In the genomic region with DNA sequence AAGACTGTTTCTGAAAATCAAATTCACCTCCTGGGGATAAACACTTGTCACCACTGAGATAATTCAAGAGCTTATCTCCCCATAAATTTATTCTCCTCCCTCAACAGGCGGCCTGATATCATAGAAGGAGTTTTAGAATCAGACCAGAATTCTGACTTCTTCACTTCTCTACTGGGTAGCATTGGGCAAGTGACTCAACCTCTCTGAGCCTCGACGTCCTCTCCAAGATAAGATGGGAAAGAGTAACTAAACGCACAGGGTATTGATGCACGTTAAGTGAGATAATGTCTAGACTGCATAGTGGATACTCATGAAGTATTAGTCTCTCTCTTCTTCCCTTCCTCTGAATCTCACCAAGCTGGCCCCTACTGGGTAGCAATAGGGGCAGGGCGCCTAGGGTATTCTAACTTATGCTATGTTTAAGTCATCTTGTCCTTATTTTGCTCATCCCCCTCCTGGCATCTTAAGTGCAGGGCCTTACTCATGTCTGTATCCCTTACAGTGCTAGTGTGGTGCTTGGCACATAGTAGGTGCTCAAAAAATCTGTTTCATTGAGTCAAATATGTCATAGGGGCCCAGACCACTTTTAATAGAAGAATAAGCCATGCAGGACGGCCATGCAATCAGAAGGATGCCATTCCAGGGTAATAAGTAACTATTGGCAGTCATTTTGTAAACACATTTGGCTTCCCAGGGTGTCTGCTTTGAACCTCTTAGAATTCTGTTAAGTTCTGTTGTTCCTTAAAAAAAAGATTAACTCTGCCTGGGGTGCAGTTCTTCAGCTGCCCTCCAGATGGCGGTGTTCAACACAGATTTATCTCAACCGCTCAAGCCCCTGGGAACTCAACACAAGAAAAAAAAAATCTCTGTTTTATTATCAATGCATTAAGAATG, we compare ENCODE assay signal across 9 cellular contexts.
A peak's percentile ranks its signal among the peaks of the same experiment; 100 is the strongest.
DNase-seq lines count a peak whose midpoint lies in the region; ATAC-seq and TF ChIP-seq lines count a peak whose summit lies in the region.
"Had no signal": no experiment of that assay in that cellular context is flagged by ENCODE, and none has a peak within 500 bp of the region (broad histone marks: within the 10 kb centered on the region; RNA-seq: fewer than 3 reads in every experiment).

No MANE protein-coding gene starts in this region.

- H3K4me1 Mint-ChIP-seq in activated CD4-positive, alpha-beta T cell treated with anti-CD3 and anti-CD28 coated beads, Interleukin-2, amount 10 ng/mL, durations not matched to agents 7 days and 5 days: no peaks in the 10 kb centered on the region

- H3K4me1 ChIP-seq in A673 (ENCODE audit: insufficient read depth, low read length, poor library complexity, severe bottlenecking): no peaks in the 10 kb centered on the region

- H3K27me3 Mint-ChIP-seq in activated CD4-positive, alpha-beta T cell treated with anti-CD3 and anti-CD28 coated beads, Interleukin-2, amount 10 ng/mL, durations not matched to agents 7 days and 5 days: peaks cover 7% of the 10 kb centered on the region

- H3K36me3 ChIP-seq in A673 (ENCODE audit: insufficient read depth, low read length, poor library complexity, severe bottlenecking): no peaks in the 10 kb centered on the region

- TF ChIP-seq CTCF in A673 (conservative IDR thresholded peaks at IDR 0.05; ENCODE audit: low read depth, low read length) (peak; percentile 72), fibroblast of pulmonary artery (IDR thresholded peaks at IDR 0.05; ENCODE audit: low read length, missing control alignments) (peak; percentile 95)

- POLR2A ChIA-PET in A673 (lab: Charles Lee; ENCODE audit: low non-redundant PET): no interaction called here
- POLR2A ChIA-PET in activated CD4-positive, alpha-beta T cell treated with anti-CD3 and anti-CD28 coated beads, Interleukin-2, amount 10 ng/mL, durations not matched to agents 7 days and 5 days (lab: Charles Lee): no interaction called here

- H3K9me3 ChIP-seq in A673 (ENCODE audit: low read depth, low read length, poor library complexity, severe bottlenecking): no peaks in the 10 kb centered on the region

- DNase-seq in A673 (ENCODE audit: low spot score) (peak; percentile 50), GM03348 (ENCODE audit: low spot score) (peak; percentile 78), NCI-H1930 (lab: John Stamatoyannopoulos, UW) (peak; percentile 18 to 25), fibroblast of pulmonary artery (ENCODE audit: low read depth) (peak; percentile 76), non-pigmented ciliary epithelial cell (ENCODE audit: low read depth) (peak; percentile 11), GDM1 (lab: John Stamatoyannopoulos, UW) (no peak)
- peak; percentile 49 for DNase-seq in activated CD4-positive, alpha-beta T cell treated with anti-CD3 and anti-CD28 coated beads, Interleukin-2, amount 10 ng/mL, durations not matched to agents 7 days and 5 days

- H3K4me3 Mint-ChIP-seq in activated CD4-positive, alpha-beta T cell treated with anti-CD3 and anti-CD28 coated beads, Interleukin-2, amount 10 ng/mL, durations not matched to agents 7 days and 5 days: no peak overlapping the region

- H3K4me3 ChIP-seq in A673 (ENCODE audit: low read depth, low read length, poor library complexity, severe bottlenecking): no peak overlapping the region
- H3K4me3 ChIP-seq in fibroblast of pulmonary artery (replicated peaks; ENCODE audit: low read depth, low read length): no peak overlapping the region
- H3K4me3 ChIP-seq: skin epidermis had no signal

- intact Hi-C loops in A673 (cut with micrococcal nuclease; ENCODE audit: unreplicated experiment): loop anchor here (5.0 kb wide), 1 partner anchor 384 kb away; no protein-coding TSS in a partner anchor

- no peak for ATAC-seq in HG03175 (IDR thresholded peaks at IDR 0.05; ENCODE audit: unreplicated experiment)

- no peaks in the 10 kb centered on the region for H3K27me3 ChIP-seq in A673 (replicated peaks; ENCODE audit: insufficient read depth, low read depth, low read length, poor library complexity)

- no peak overlapping the region for H3K27ac ChIP-seq in A673 (ENCODE audit: low read depth, low read length, poor library complexity, severe bottlenecking)
- H3K27ac ChIP-seq: skin epidermis had no signal

- H3K36me3 Mint-ChIP-seq in activated CD4-positive, alpha-beta T cell treated with anti-CD3 and anti-CD28 coated beads, Interleukin-2, amount 10 ng/mL, durations not matched to agents 7 days and 5 days (ENCODE audit: low read depth): no peaks in the 10 kb centered on the region

- H3K27ac Mint-ChIP-seq in activated CD4-positive, alpha-beta T cell treated with anti-CD3 and anti-CD28 coated beads, Interleukin-2, amount 10 ng/mL, durations not matched to agents 7 days and 5 days: no peak overlapping the region

- no TSS peak for BruUV-seq in A673 (replicated peaks; lab: Mats Ljungman, UMichigan)

- CTCF ChIA-PET in A673 (lab: Charles Lee): interaction anchor here (0.6 to 0.8 kb wide), 2 partner anchors 28 to 414 kb away, joined by 3 read pairs; no protein-coding TSS in a partner anchor
- CTCF ChIA-PET in activated CD4-positive, alpha-beta T cell treated with anti-CD3 and anti-CD28 coated beads, Interleukin-2, amount 10 ng/mL, durations not matched to agents 7 days and 5 days (lab: Charles Lee): interaction anchor here (0.6 to 0.9 kb wide), 3 partner anchors 9 to 356 kb away, joined by 3 read pairs; no protein-coding TSS in a partner anchor

- no peaks in the 10 kb centered on the region for H3K9me3 Mint-ChIP-seq in activated CD4-positive, alpha-beta T cell treated with anti-CD3 and anti-CD28 coated beads, Interleukin-2, amount 10 ng/mL, durations not matched to agents 7 days and 5 days
